Comparison of ENCODE assay signal across 23 cellular contexts in the genomic region with DNA sequence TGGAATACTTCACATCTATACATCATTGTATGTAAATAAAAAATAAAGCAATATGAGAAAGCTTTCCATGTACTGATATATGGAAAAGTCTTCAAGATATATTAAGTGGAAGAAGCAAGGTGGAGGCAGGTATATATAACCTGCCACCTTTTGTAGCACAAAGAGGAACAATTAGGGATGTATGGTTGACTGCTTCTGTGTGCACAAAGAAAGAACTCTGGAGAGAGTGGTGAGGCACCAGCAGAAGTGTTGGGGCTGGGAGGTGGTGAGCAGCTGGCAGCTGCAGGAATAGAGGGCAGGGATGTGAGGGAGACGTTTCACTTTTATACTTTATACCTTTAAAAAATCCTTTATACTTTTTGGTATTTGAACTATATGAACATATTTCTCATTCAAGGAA. TPM values are rescaled to one million over a fixed set of nuclear protein-coding genes. Genes with fewer than 3 reads are reported as not detected.
DNase-seq lines count a peak whose midpoint lies in the region; ATAC-seq and TF ChIP-seq lines count a peak whose summit lies in the region.
"Had no signal": no experiment of that assay in that cellular context is flagged by ENCODE, and none has a peak within 500 bp of the region (broad histone marks: within the 10 kb centered on the region; RNA-seq: fewer than 3 reads in every experiment).

No MANE protein-coding gene starts in this region.

- TF ChIP-seq POLR2A in sigmoid colon (IDR thresholded peaks at IDR 0.05) = no peak

- peaks cover 3 to 4% of the 10 kb centered on the region in 2 donors for H3K9me3 Mint-ChIP-seq in stimulated activated naive B cell treated with anti-CD40 and anti-IgM and Interleukin-4, amounts not matched to agents 10 μg/mL and 1 μg/mL and 100 μg/mL, for 72 hours
- H3K9me3 Mint-ChIP-seq: natural killer cell treated with Interleukin-12 subunit alpha and Interleukin-12 subunit beta and Interleukin-15 and Interleukin-18, amount 100 ng/mL, for 72 hours; T-cell had no signal

- H3K27ac ChIP-seq in foreskin keratinocyte (no peak overlapping the region), sigmoid colon (no peak overlapping the region)
- H3K27ac ChIP-seq: epithelial cell of prostate, prostate gland, stomach, upper lobe of left lung had no signal

- H3K27ac Mint-ChIP-seq in stimulated activated naive B cell treated with anti-CD40 and anti-IgM and Interleukin-4, amounts not matched to agents 10 μg/mL and 1 μg/mL and 100 μg/mL, for 72 hours = peak overlapping the region; percentile 1
- H3K27ac Mint-ChIP-seq: natural killer cell treated with Interleukin-12 subunit alpha and Interleukin-12 subunit beta and Interleukin-15 and Interleukin-18, amount 100 ng/mL, for 72 hours; T-cell had no signal

- H3K4me3 Mint-ChIP-seq in stimulated activated naive B cell treated with anti-CD40 and anti-IgM and Interleukin-4, amounts not matched to agents 10 μg/mL and 1 μg/mL and 100 μg/mL, for 72 hours = no peak overlapping the region
- H3K4me3 Mint-ChIP-seq: natural killer cell treated with Interleukin-12 subunit alpha and Interleukin-12 subunit beta and Interleukin-15 and Interleukin-18, amount 100 ng/mL, for 72 hours; T-cell had no signal

- TF ChIP-seq CTCF in foreskin keratinocyte (conservative IDR thresholded peaks at IDR 0.05) (no peak), sigmoid colon (IDR thresholded peaks at IDR 0.05) (no peak)

- no peaks in the 10 kb centered on the region for H3K36me3 ChIP-seq in sigmoid colon
- H3K36me3 ChIP-seq: BE2C, prostate gland, stomach, upper lobe of left lung had no signal

- H3K4me3 ChIP-seq in sigmoid colon = no peak overlapping the region
- H3K4me3 ChIP-seq: GM12878, prostate gland, stomach, upper lobe of left lung had no signal

- H3K9me3 ChIP-seq in sigmoid colon = no peaks in the 10 kb centered on the region
- H3K9me3 ChIP-seq: BE2C, prostate gland, upper lobe of left lung had no signal

- H3K27me3 ChIP-seq in foreskin keratinocyte (peaks cover 43% of the 10 kb centered on the region), sigmoid colon (no peaks in the 10 kb centered on the region)
- H3K27me3 ChIP-seq: BE2C, stomach, upper lobe of left lung had no signal

- ATAC-seq in stimulated activated naive B cell treated with anti-CD40 and anti-IgM and Interleukin-4, amounts not matched to agents 10 μg/mL and 1 μg/mL and 100 μg/mL, for 72 hours (replicated peaks) = peak in 1 of 2 donors; percentile 46
- ATAC-seq in foreskin keratinocyte (no peak), HG03139 (IDR thresholded peaks at IDR 0.05; ENCODE audit: unreplicated experiment) (no peak)
- ATAC-seq: GM12878; natural killer cell treated with Interleukin-12 subunit alpha and Interleukin-12 subunit beta and Interleukin-15 and Interleukin-18, amount 100 ng/mL, for 72 hours; T-cell had no signal

- intact Hi-C loops in sigmoid colon (cut with DNase I) = no loop called here

- peaks cover 0 to 12% of the 10 kb centered on the region in 2 donors for H3K27me3 Mint-ChIP-seq in stimulated activated naive B cell treated with anti-CD40 and anti-IgM and Interleukin-4, amounts not matched to agents 10 μg/mL and 1 μg/mL and 100 μg/mL, for 72 hours

- no peak for TF ChIP-seq EP300 in sigmoid colon (IDR thresholded peaks at IDR 0.05)

- peaks cover 6 to 12% of the 10 kb centered on the region in 2 donors for H3K4me1 Mint-ChIP-seq in stimulated activated naive B cell treated with anti-CD40 and anti-IgM and Interleukin-4, amounts not matched to agents 10 μg/mL and 1 μg/mL and 100 μg/mL, for 72 hours
- H3K4me1 Mint-ChIP-seq: T-cell had no signal

- DNase-seq in NCI-H2107 treated with DMSO at 0.1 percent for 48 hours (lab: John Stamatoyannopoulos, UW; ENCODE audit: unreplicated experiment) = peak; percentile 92
- no peak for DNase-seq in NCI-H2107 (lab: John Stamatoyannopoulos, UW)
- peak; percentile 81 to 94 for DNase-seq in NCI-H2081 (lab: John Stamatoyannopoulos, UW)
- DNase-seq in NCI-H774 (lab: John Stamatoyannopoulos, UW) = peak; percentile 71
- DNase-seq in stimulated activated naive B cell treated with anti-CD40 and anti-IgM and Interleukin-4, amounts not matched to agents 10 μg/mL and 1 μg/mL and 100 μg/mL, for 72 hours = no peak
- no peak for DNase-seq in foreskin keratinocyte
- no peak for DNase-seq in sigmoid colon
- DNase-seq: 8988T; activated CD4-positive, alpha-beta T cell treated with anti-CD3 and anti-CD28 coated beads, Interleukin-2, amount 50 U/mL, for 1 hour; amniotic stem cell; BE2C; foreskin melanocyte; kidney glomerular epithelial cell; SHP77; stimulated activated CD4-positive, alpha-beta T cell treated with anti-CD3 and anti-CD28 coated beads, Interleukin-2, amount 100 ng/mL, for 24 hours; stomach; T-cell; upper lobe of left lung had no signal

- H3K4me1 ChIP-seq in foreskin keratinocyte = no peaks in the 10 kb centered on the region
- H3K4me1 ChIP-seq in sigmoid colon = no peaks in the 10 kb centered on the region
- H3K4me1 ChIP-seq: BE2C, prostate gland, stomach, upper lobe of left lung had no signal

- peaks cover 5 to 7% of the 10 kb centered on the region in 2 donors for H3K36me3 Mint-ChIP-seq in stimulated activated naive B cell treated with anti-CD40 and anti-IgM and Interleukin-4, amounts not matched to agents 10 μg/mL and 1 μg/mL and 100 μg/mL, for 72 hours
- H3K36me3 Mint-ChIP-seq: natural killer cell treated with Interleukin-12 subunit alpha and Interleukin-12 subunit beta and Interleukin-15 and Interleukin-18, amount 100 ng/mL, for 72 hours had no signal

- 33 to 46% methylated on average over 1 of the region's 1 CpG for WGBS in sigmoid colon, 2 donors

RNA-seq across cellular contexts. Expression of gene KIF5C, which starts 26.1 kb away (rescaled TPM):
- total RNA-seq in foreskin keratinocyte (0.07 and 0.11 TPM in 2 replicates), sigmoid colon (10 to 100 TPM in 1 of 4 donors, 1 to 10 TPM in 3; 7.3 to 11.1 (median 7.9) TPM)
- polyA plus RNA-seq in foreskin keratinocyte (0.02 and 0.04 TPM in 2 replicates), sigmoid colon (1 to 10 TPM in 2 of 3 donors, under 1 TPM in 1; 0.23 to 2.1 (median 1.2) TPM)

Comparison
In these comparisons a context has a peak if more than half of its experiments do, and no peak if none do; other contexts are left out.
1. DNase-seq: peak in NCI-H2107 treated with DMSO at 0.1 percent for 48 hours (single experiment), NCI-H2081 (2 of 2) and NCI-H774 (single experiment); none in NCI-H2107 (single experiment), stimulated activated naive B cell treated with anti-CD40 and anti-IgM and Interleukin-4, amounts not matched to agents 10 μg/mL and 1 μg/mL and 100 μg/mL, for 72 hours (single experiment), foreskin keratinocyte (0 of 2) and sigmoid colon (single experiment).